24 cellular contexts compared by ENCODE assay signal in genomic region chr20:40675599-40676221, GRCh38. TPM values are rescaled to one million over a fixed set of nuclear protein-coding genes. Genes with fewer than 3 reads are reported as not detected.
"Had no signal": no experiment of that assay in that cellular context is flagged by ENCODE, and none has a peak within 500 bp of the region (broad histone marks: within the 10 kb centered on the region; RNA-seq: fewer than 3 reads in every experiment).

No MANE protein-coding gene starts in this region.

- H3K36me3 ChIP-seq: ascending aorta, heart left ventricle, prostate gland, sigmoid colon, suprapubic skin, tibial nerve had no signal

- DNase-seq: activated CD4-positive, alpha-beta T cell treated with anti-CD3 and anti-CD28 coated beads for 36 hours; activated CD4-positive, CD25-positive, alpha-beta regulatory T cell; activated naive CD4-positive, alpha-beta T cell treated with anti-CD3 and anti-CD28 coated beads for 36 hours; activated naive CD8-positive, alpha-beta T cell treated with anti-CD3 and anti-CD28 coated beads, Interleukin-2, amount 10 ng/mL, durations not matched to agents 7 days and 5 days; activated T-cell treated with anti-CD3 and anti-CD28 coated beads for 4 hours; activated T-cell treated with anti-CD3 and anti-CD28 coated beads, Interleukin-2, amount 50 U/mL, for 72 hours; endodermal cell; foreskin fibroblast; heart left ventricle; hypothalamus; immature natural killer cell; kidney; left colon; retina; sigmoid colon; small intestine; stimulated activated CD4-positive, alpha-beta T cell treated with anti-CD3 and anti-CD28 coated beads, Interleukin-2, amount 100 ng/mL, for 24 hours; stimulated activated naive CD4-positive, alpha-beta T cell; T-helper 1 cell had no signal

- H3K4me3 ChIP-seq: heart left ventricle, prostate gland, sigmoid colon, suprapubic skin, tibial nerve had no signal

- H3K9me3 ChIP-seq: ascending aorta, heart left ventricle, prostate gland, sigmoid colon, suprapubic skin, tibial nerve had no signal

- ATAC-seq: activated CD4-positive, alpha-beta T cell treated with anti-CD3 and anti-CD28 coated beads for 36 hours; activated T-cell treated with anti-CD3 and anti-CD28 coated beads, Interleukin-2, amount 50 U/mL, for 72 hours; esophagus mucosa; left colon had no signal

- H3K27ac ChIP-seq: ascending aorta, prostate gland, sigmoid colon, suprapubic skin had no signal

- H3K4me1 ChIP-seq: ascending aorta, sigmoid colon had no signal

- H3K27me3 ChIP-seq: ascending aorta, suprapubic skin, tibial nerve had no signal

RNA-seq across cellular contexts. Expression of gene MAFB, which starts 13.3 kb away (rescaled TPM):
- total RNA-seq: activated CD4-positive, alpha-beta T cell treated with anti-CD3 and anti-CD28 coated beads for 36 hours; activated naive CD4-positive, alpha-beta T cell treated with anti-CD3 and anti-CD28 coated beads for 36 hours had no signal
